20 cellular contexts compared by ENCODE assay signal in the genomic region with DNA sequence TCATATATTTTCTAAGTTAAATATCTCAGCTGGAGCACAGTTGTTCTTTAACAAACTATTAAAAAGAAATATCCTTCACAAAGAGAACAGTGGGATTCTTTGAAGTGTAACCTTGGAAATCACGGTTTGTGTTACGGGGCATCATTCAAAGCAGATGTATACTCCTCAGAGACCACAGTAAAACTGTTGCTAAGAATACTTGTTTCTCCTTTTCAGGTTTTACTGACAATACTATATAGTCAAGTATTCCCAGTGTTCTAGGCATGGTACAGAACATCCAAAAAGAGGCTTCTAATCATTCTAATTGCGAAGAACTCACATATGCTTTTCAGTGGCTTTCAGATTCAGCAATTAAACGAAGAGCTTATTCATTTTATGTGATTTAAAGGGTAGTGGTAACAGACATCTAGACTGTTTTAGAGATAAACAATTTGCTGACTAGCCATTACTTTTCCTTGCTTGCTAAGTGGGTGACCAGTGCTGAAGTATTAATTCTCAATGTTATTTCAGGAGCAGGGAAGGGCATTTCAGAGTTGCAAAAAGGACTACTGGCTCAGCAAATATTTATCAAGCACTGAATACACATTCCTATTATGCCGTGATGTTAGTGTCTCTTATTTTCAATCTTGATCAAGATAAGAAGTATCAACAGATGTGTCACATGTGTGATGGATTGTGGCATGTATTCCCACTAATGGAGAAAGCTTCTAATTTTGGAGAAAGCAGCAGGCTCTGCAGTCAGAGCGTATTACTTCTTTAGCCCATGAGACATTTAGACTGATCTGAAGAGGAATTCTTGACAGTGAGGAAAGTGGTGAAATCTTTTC.
DNase-seq lines count a peak whose midpoint lies in the region; ATAC-seq, FAIRE-seq and TF ChIP-seq lines count a peak whose summit lies in the region.
"Had no signal": no experiment of that assay in that cellular context is flagged by ENCODE, and none has a peak within 500 bp of the region (broad histone marks: within the 10 kb centered on the region; RNA-seq: fewer than 3 reads in every experiment).

No MANE protein-coding gene starts in this region.

- H3K27ac ChIP-seq in 22Rv1 (peak overlapping the region; percentile 74), astrocyte (ENCODE audit: low read depth, low read length) (no peak overlapping the region), liver (ENCODE audit: low read depth in 1 of 2, low read length in 2 of 2) (no peak overlapping the region)
- H3K27ac ChIP-seq: SK-N-MC, thyroid gland had no signal

- H3K9ac ChIP-seq in astrocyte (ENCODE audit: low read length) (no peak overlapping the region), liver (ENCODE audit: low read depth in 1 of 2, low read length in 2 of 2) (no peak overlapping the region)

- peak; percentile 1 to 36 for TF ChIP-seq RAD21 in liver (IDR thresholded peaks at IDR 0.05)

- TF ChIP-seq POLR2A in GM12891 (IDR thresholded peaks at IDR 0.05; ENCODE audit: low read depth, low read length), result no peak

- H4K20me1 ChIP-seq in astrocyte (ENCODE audit: insufficient read depth, low read length), result no peaks in the 10 kb centered on the region

- H3K9me3 ChIP-seq in astrocyte (ENCODE audit: insufficient read depth, low read depth, low read length) (no peaks in the 10 kb centered on the region), liver (ENCODE audit: control insufficient read depth in 4 of 4, low read length in 3 of 4) (no peaks in the 10 kb centered on the region)
- H3K9me3 ChIP-seq: thyroid gland had no signal

- H3K4me3 Mint-ChIP-seq in astrocyte (ENCODE audit: unreplicated experiment), result no peak overlapping the region
- H3K4me3 Mint-ChIP-seq: mesothelial cell of epicardium, neural crest cell had no signal

- no peaks in the 10 kb centered on the region for H3K79me2 ChIP-seq in astrocyte (ENCODE audit: insufficient read depth, low read length)

- no peaks in the 10 kb centered on the region for H3K27me3 ChIP-seq in astrocyte (ENCODE audit: insufficient read depth, low read length)
- no peaks in the 10 kb centered on the region for H3K27me3 ChIP-seq in liver (ENCODE audit: control insufficient read depth in 4 of 4, insufficient read depth in 4 of 4, low read length in 3 of 4)
- H3K27me3 ChIP-seq: heart right ventricle, thyroid gland had no signal

- H2AFZ ChIP-seq in astrocyte (ENCODE audit: low read depth, low read length), result no peak overlapping the region

- FAIRE-seq in GM12891 (lab: Jason Lieb, UNC) (peak; percentile 43), astrocyte (lab: Jason Lieb, UNC) (no peak)

- H3K4me1 ChIP-seq in astrocyte (ENCODE audit: insufficient read depth, low read length) (no peaks in the 10 kb centered on the region), liver (ENCODE audit: control insufficient read depth in 4 of 4, insufficient read depth in 4 of 4, low read length in 3 of 4) (peaks cover 0 to 23% (median 14%) of the 10 kb centered on the region in 4 donors)

- H3K27ac Mint-ChIP-seq in astrocyte (ENCODE audit: unreplicated experiment), result no peak overlapping the region
- H3K27ac Mint-ChIP-seq: mesothelial cell of epicardium had no signal

- H3K4me1 Mint-ChIP-seq in astrocyte (ENCODE audit: low read depth, unreplicated experiment), result no peaks in the 10 kb centered on the region

- H3K4me3 ChIP-seq in astrocyte (ENCODE audit: insufficient read depth, low read depth, low read length) (no peak overlapping the region), liver (ENCODE audit: low read depth in 1 of 3, low read length in 3 of 3) (no peak overlapping the region)
- H3K4me3 ChIP-seq: heart right ventricle, SK-N-MC, thyroid gland had no signal

- peaks cover 2% of the 10 kb centered on the region for H3K27me3 Mint-ChIP-seq in astrocyte (ENCODE audit: low read depth, unreplicated experiment)

- H3K36me3 Mint-ChIP-seq in astrocyte (ENCODE audit: low read depth, unreplicated experiment), result no peaks in the 10 kb centered on the region
- H3K36me3 Mint-ChIP-seq: mesothelial cell of epicardium had no signal

- peaks cover 3% of the 10 kb centered on the region for H3K9me3 Mint-ChIP-seq in astrocyte (ENCODE audit: unreplicated experiment)
- H3K9me3 Mint-ChIP-seq: neural crest cell had no signal

- H3K36me3 ChIP-seq in astrocyte (ENCODE audit: insufficient read depth, low read length) (no peaks in the 10 kb centered on the region), liver (ENCODE audit: control insufficient read depth in 4 of 4, insufficient read depth in 3 of 4, low read depth in 1 of 4, low read length in 3 of 4) (no peaks in the 10 kb centered on the region)
- H3K36me3 ChIP-seq: heart right ventricle, thyroid gland had no signal

- ATAC-seq in activated CD4-positive, CD25-positive, alpha-beta regulatory T cell treated with anti-CD3 and anti-CD28 coated beads, Interleukin-2, amount 50 U/mL, for 24 hours, result no peak

- TF ChIP-seq CTCF in 22Rv1 (IDR thresholded peaks at IDR 0.05) (no peak), astrocyte (IDR thresholded peaks at IDR 0.05; ENCODE audit: insufficient read depth, low read depth, low read length) (no peak), liver (IDR thresholded peaks at IDR 0.05; ENCODE audit: low read depth, low read length, missing input control) (no peak)

- WGBS in liver, result 61% methylated on average over 6 of the region's 6 CpGs

- H3K4me2 ChIP-seq in astrocyte (ENCODE audit: low read length), result no peak overlapping the region

- no peak for DNase-seq in GM12891 (ENCODE audit: insufficient read length, low spot score)
- DNase-seq in astrocyte (ENCODE audit: low read depth), result peak; percentile 11
- DNase-seq in activated CD4-positive, CD25-positive, alpha-beta regulatory T cell treated with anti-CD3 and anti-CD28 coated beads, Interleukin-2, amount 50 U/mL, for 72 hours, result no peak
- no peak for DNase-seq in activated CD8-positive, alpha-beta memory T cell treated with anti-CD3 and anti-CD28 coated beads, Interleukin-2, amount 50 U/mL, for 48 hours
- DNase-seq in AG08396 (ENCODE audit: low spot score), result no peak
- DNase-seq: activated CD4-positive, alpha-beta T cell treated with anti-CD3 and anti-CD28 coated beads for 48 hours; amygdala; heart right ventricle; NCI-H1417 treated with DMSO at 0.1 percent for 48 hours; NCI-H774; stimulated activated CD4-positive, alpha-beta T cell treated with anti-CD3 and anti-CD28 coated beads, Interleukin-15, amount 100 ng/mL, for 24 hours; stimulated activated naive CD4-positive, alpha-beta T cell; T1000; thyroid gland had no signal

TF ChIP-seq in GM12891, 5 proteins besides CTCF, POLR2A, EP300 and RAD21:
- TF ChIP-seq TAF1 (IDR thresholded peaks at IDR 0.05; ENCODE audit: low read depth, low read length), result no peak
- no peak for TF ChIP-seq POLR2AphosphoS5 (IDR thresholded peaks at IDR 0.05; ENCODE audit: low read depth, low read length)
- TF ChIP-seq POU2F2 (IDR thresholded peaks at IDR 0.05; ENCODE audit: low read depth, low read length), result no peak
- TF ChIP-seq PAX5 (IDR thresholded peaks at IDR 0.05; ENCODE audit: insufficient read depth, low read length, severe bottlenecking), result no peak
- no peak for TF ChIP-seq SPI1 (IDR thresholded peaks at IDR 0.05; ENCODE audit: low read depth, low read length)

TF ChIP-seq in liver, 16 proteins besides CTCF, POLR2A, EP300 and RAD21:
- TF ChIP-seq RXRA (IDR thresholded peaks at IDR 0.05) (peak in 1 of 2 donors; percentile 51), NR2F2 (IDR thresholded peaks at IDR 0.05) (no peak), SP1 (IDR thresholded peaks at IDR 0.05) (no peak), YY1 (IDR thresholded peaks at IDR 0.05) (peak; percentile 32), FOXA1 (IDR thresholded peaks at IDR 0.05) (peak; percentile 14), FOXA2 (IDR thresholded peaks at IDR 0.05) (peak; percentile 65), HNF4G (IDR thresholded peaks at IDR 0.05) (no peak), JUND (IDR thresholded peaks at IDR 0.05) (peak in 1 of 2 donors; percentile 30), EGR1 (IDR thresholded peaks at IDR 0.05; ENCODE audit: low read depth in 2 of 2) (no peak), HNF4A (conservative IDR thresholded peaks at IDR 0.05) (peak; percentile 19 to 40)
- TF ChIP-seq, protein P1, sequence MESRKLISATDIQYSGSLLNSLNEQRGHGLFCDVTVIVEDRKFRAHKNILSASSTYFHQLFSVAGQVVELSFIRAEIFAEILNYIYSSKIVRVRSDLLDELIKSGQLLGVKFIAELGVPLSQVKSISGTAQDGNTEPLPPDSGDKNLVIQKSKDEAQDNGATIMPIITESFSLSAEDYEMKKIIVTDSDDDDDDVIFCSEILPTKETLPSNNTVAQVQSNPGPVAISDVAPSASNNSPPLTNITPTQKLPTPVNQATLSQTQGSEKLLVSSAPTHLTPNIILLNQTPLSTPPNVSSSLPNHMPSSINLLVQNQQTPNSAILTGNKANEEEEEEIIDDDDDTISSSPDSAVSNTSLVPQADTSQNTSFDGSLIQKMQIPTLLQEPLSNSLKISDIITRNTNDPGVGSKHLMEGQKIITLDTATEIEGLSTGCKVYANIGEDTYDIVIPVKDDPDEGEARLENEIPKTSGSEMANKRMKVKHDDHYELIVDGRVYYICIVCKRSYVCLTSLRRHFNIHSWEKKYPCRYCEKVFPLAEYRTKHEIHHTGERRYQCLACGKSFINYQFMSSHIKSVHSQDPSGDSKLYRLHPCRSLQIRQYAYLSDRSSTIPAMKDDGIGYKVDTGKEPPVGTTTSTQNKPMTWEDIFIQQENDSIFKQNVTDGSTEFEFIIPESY (IDR thresholded peaks at IDR 0.05), result no peak
- TF ChIP-seq, protein P2, sequence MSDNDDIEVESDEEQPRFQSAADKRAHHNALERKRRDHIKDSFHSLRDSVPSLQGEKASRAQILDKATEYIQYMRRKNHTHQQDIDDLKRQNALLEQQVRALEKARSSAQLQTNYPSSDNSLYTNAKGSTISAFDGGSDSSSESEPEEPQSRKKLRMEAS (IDR thresholded peaks at IDR 0.05), result no peak
